10 cellular contexts compared by ENCODE assay signal in the genomic region with DNA sequence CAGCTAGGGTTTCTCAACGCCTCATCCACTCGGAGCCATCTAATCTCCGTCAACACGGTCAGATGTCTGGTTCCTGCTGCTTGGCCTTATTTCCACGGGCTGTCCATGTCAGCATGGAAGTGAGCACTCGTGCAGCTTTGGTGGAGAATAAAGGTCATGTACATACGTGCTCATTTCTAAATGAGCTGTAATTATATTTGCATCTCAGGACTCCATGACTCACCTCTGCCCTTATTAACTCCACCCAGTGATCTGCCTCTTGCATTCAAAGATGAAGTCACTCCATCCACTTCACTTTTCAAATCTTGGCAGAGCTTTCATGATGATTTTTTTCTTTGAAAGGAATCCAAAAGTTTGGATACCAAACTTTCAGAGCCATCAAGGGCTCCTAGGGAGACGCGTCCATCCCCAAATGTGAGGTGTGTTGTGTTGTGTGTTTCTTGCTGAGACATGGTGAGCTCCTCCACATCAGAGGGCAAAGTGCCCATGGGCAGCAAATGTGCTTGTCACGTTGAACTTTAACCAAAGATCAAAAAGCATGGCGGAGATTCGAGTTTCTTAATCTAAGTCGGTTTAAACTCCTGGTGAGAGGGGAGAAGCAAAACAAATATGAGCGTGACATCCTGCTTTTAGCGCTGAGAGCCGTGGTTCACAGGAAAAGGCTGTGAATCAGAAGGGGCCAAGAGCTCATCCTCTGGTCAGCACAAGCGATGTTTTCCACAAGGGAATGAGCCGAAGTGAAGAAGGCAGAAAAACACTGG.
DNase-seq lines count a peak whose midpoint lies in the region; ATAC-seq, FAIRE-seq and TF ChIP-seq lines count a peak whose summit lies in the region.
"Had no signal": no experiment of that assay in that cellular context is flagged by ENCODE, and none has a peak within 500 bp of the region (broad histone marks: within the 10 kb centered on the region; RNA-seq: fewer than 3 reads in every experiment).

No MANE protein-coding gene starts in this region.

- H3K4me2 ChIP-seq in K562 (ENCODE audit: insufficient read depth, low read length) (no peak overlapping the region), MM.1S (ENCODE audit: low read depth, low read length) (no peak overlapping the region)
- H3K4me2 ChIP-seq: KMS-11 had no signal

- H2AFZ ChIP-seq in K562 (ENCODE audit: low read depth, low read length), result no peak overlapping the region
- no peak overlapping the region for H2AFZ ChIP-seq in MM.1S (ENCODE audit: low read length)

- DNase-seq in ACHN, result peak; percentile 59
- DNase-seq in H54 (ENCODE audit: insufficient read length, low spot score), result no peak
- DNase-seq in K562 (ENCODE audit: extremely low read depth in 1 of 4, low spot score in 3 of 4), result no peak
- DNase-seq in right lobe of liver, result peak; percentile 50 to 78 (median 67)
- no peak for DNase-seq in 8988T
- DNase-seq in cerebellar nuclear complex (lab: John Stamatoyannopoulos, UW), result no peak
- no peak for DNase-seq in MM.1S
- DNase-seq: anterior cingulate cortex had no signal

- TF ChIP-seq CTCF in K562 (IDR thresholded peaks at IDR 0.05 in 2 of 3, conservative IDR thresholded peaks at IDR 0.05 in 1 of 3; ENCODE audit: insufficient read depth in 2 of 3, low read depth in 1 of 3, low read length in 3 of 3), result no peak
- no peak for TF ChIP-seq CTCF in right lobe of liver (IDR thresholded peaks at IDR 0.05)
- no peak for TF ChIP-seq CTCF in MM.1S (IDR thresholded peaks at IDR 0.05; ENCODE audit: low read length)

- in situ Hi-C loops in ACHN (cut with HindIII; ENCODE audit: low pct_ligation_motif_present, low pct_unique_long_range_greater_than_20kb, low sequenced_read_pairs) (no loop called here), K562 (cut with MboI) (no loop called here)

- H3K9me3 ChIP-seq in K562 (replicated peaks; ENCODE audit: control insufficient read depth, insufficient read depth, low read depth, low read length), result no peaks in the 10 kb centered on the region
- no peaks in the 10 kb centered on the region for H3K9me3 ChIP-seq in right lobe of liver
- H3K9me3 ChIP-seq in MM.1S (replicated peaks; ENCODE audit: insufficient read depth, low read length), result no peaks in the 10 kb centered on the region

- BruUV-seq in K562 (replicated peaks; lab: Mats Ljungman, UMichigan), result no TSS peak

- FAIRE-seq in H54 (lab: Jason Lieb, UNC), result peak; percentile 57
- no peak for FAIRE-seq in K562 (lab: Jason Lieb, UNC)

- TF ChIP-seq POLR2A in H54 (IDR thresholded peaks at IDR 0.05; ENCODE audit: low read depth, low read length) (no peak), K562 (conservative IDR thresholded peaks at IDR 0.05) (no peak), right lobe of liver (IDR thresholded peaks at IDR 0.05) (peak; percentile 36)

- CTCF ChIA-PET in K562 (lab: Yijun Ruan, JAX; ENCODE audit: low intra/inter-chr PET ratio), result no interaction called here

- H3K4me3 ChIP-seq in K562, result no peak overlapping the region
- peak overlapping the region in 2 of 3 donors; percentile 6 to 13 for H3K4me3 ChIP-seq in right lobe of liver
- H3K4me3 ChIP-seq in MM.1S (ENCODE audit: low read length), result no peak overlapping the region

- WGBS in K562 (ENCODE audit: insufficient coverage, low coverage, missing lambda C conversion rate), result under 1% methylated on average over 18 of the region's 18 CpGs
- WGBS in right lobe of liver (ENCODE audit: insufficient coverage, low coverage, low lambda C conversion rate, missing lambda C conversion rate), result 27% methylated on average over 15 of the region's 18 CpGs

- TF ChIP-seq RAD21 in K562 (CRISPR knock-in tag; conservative IDR thresholded peaks at IDR 0.05 in 1 of 2, IDR thresholded peaks at IDR 0.05 in 1 of 2), result no peak

- no peaks in the 10 kb centered on the region for H3F3A ChIP-seq in MM.1S (ENCODE audit: insufficient read depth, low read length)

- H3K27ac ChIP-seq in K562 (ENCODE audit: extremely low read depth, low read depth, low read length) (no peak overlapping the region), right lobe of liver (peak overlapping the region; percentile 71 to 82 (median 80)), MM.1S (ENCODE audit: low read length) (no peak overlapping the region)
- H3K27ac ChIP-seq: KMS-11 had no signal

- intact Hi-C loops in K562 (cut with micrococcal nuclease) (no loop called here), right lobe of liver (cut with DNase I) (no loop called here)

- POLR2A ChIA-PET in K562 (lab: Yijun Ruan, JAX), result interaction anchor here (0.9 to 1.9 kb wide), 5 partner anchors 9 to 133 kb away, joined by 3 to 7 read pairs (median 5); a partner anchor contains a TSS

- TF ChIP-seq EP300 in K562 (IDR thresholded peaks at IDR 0.05; ENCODE audit: low read length), result no peak

- no peaks in the 10 kb centered on the region for H3K36me3 ChIP-seq in K562 (ENCODE audit: control insufficient read depth, insufficient read depth, low read length)
- no peaks in the 10 kb centered on the region for H3K36me3 ChIP-seq in right lobe of liver
- no peaks in the 10 kb centered on the region for H3K36me3 ChIP-seq in MM.1S (replicated peaks; ENCODE audit: insufficient read depth, low read length)

- H3K9me2 ChIP-seq in MM.1S (replicated peaks; ENCODE audit: insufficient read depth, low read length), result no peaks in the 10 kb centered on the region

- ATAC-seq in K562, result no peak
- peak; percentile 45 to 72 (median 64) for ATAC-seq in right lobe of liver
- ATAC-seq in HG02885 (IDR thresholded peaks at IDR 0.05; ENCODE audit: poor library complexity, unreplicated experiment), result no peak

- H4K20me1 ChIP-seq in K562 (replicated peaks; ENCODE audit: control insufficient read depth, insufficient read depth, low read length) (no peaks in the 10 kb centered on the region), MM.1S (ENCODE audit: insufficient read depth, low read length) (no peaks in the 10 kb centered on the region)

- H3K9me1 ChIP-seq in K562 (ENCODE audit: control insufficient read depth, insufficient read depth, low read length), result no peaks in the 10 kb centered on the region

- H3K27me3 ChIP-seq in K562 (ENCODE audit: control insufficient read depth in 2 of 2, insufficient read depth in 2 of 2, low read length in 2 of 2), result peaks cover 40 to 51% of the 10 kb centered on the region in 2 experiments
- no peaks in the 10 kb centered on the region for H3K27me3 ChIP-seq in right lobe of liver
- peaks cover 66% of the 10 kb centered on the region for H3K27me3 ChIP-seq in MM.1S (replicated peaks; ENCODE audit: insufficient read depth, low read length)

- no peaks in the 10 kb centered on the region for H3K79me2 ChIP-seq in K562 (ENCODE audit: control insufficient read depth, insufficient read depth, low read length)
- no peaks in the 10 kb centered on the region for H3K79me2 ChIP-seq in MM.1S (ENCODE audit: low read length)

- H3K4me1 ChIP-seq in K562 (replicated peaks in 1 of 2; ENCODE audit: control insufficient read depth in 2 of 2, insufficient read depth in 2 of 2, low read length in 2 of 2) (no peaks in the 10 kb centered on the region; a peak in 2 of 5 replicates), right lobe of liver (peaks cover 0 to 49% (median 23%) of the 10 kb centered on the region in 4 donors), MM.1S (ENCODE audit: low read length) (no peaks in the 10 kb centered on the region)

- H3K9ac ChIP-seq in K562 (ENCODE audit: insufficient read depth in 1 of 2, low read depth in 2 of 2, low read length in 2 of 2), result no peak overlapping the region
- H3K9ac ChIP-seq in MM.1S (ENCODE audit: low read length), result no peak overlapping the region
- H3K9ac ChIP-seq: KMS-11 had no signal

TF ChIP-seq in K562, 482 proteins besides CTCF, POLR2A, EP300 and RAD21:
- TF ChIP-seq FOSL1 (tag; conservative IDR thresholded peaks at IDR 0.05) (0 out of 2 replicates have a peak, but pooled peaks have one; percentile 25), MTA2 (IDR thresholded peaks at IDR 0.05; ENCODE audit: low read depth) (no peak), EGR1 (conservative IDR thresholded peaks at IDR 0.05) (no peak), NR2C2 (CRISPR knock-in tag; IDR thresholded peaks at IDR 0.05) (no peak), NR2C2 (tag; IDR thresholded peaks at IDR 0.05) (0 out of 2 replicates have a peak, but pooled peaks have one; percentile 3), CBX2 (IDR thresholded peaks at IDR 0.05; ENCODE audit: insufficient read depth, low read length, poor library complexity, severe bottlenecking) (peak; percentile 48)
- TF ChIP-seq, protein P1, sequence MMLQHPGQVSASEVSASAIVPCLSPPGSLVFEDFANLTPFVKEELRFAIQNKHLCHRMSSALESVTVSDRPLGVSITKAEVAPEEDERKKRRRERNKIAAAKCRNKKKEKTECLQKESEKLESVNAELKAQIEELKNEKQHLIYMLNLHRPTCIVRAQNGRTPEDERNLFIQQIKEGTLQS (IDR thresholded peaks at IDR 0.05), result peak; percentile 71
- TF ChIP-seq, protein P1 (CRISPR knock-in tag; conservative IDR thresholded peaks at IDR 0.05), result no peak
- TF ChIP-seq, protein P2, sequence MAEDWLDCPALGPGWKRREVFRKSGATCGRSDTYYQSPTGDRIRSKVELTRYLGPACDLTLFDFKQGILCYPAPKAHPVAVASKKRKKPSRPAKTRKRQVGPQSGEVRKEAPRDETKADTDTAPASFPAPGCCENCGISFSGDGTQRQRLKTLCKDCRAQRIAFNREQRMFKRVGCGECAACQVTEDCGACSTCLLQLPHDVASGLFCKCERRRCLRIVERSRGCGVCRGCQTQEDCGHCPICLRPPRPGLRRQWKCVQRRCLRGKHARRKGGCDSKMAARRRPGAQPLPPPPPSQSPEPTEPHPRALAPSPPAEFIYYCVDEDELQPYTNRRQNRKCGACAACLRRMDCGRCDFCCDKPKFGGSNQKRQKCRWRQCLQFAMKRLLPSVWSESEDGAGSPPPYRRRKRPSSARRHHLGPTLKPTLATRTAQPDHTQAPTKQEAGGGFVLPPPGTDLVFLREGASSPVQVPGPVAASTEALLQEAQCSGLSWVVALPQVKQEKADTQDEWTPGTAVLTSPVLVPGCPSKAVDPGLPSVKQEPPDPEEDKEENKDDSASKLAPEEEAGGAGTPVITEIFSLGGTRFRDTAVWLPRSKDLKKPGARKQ (CRISPR knock-in tag; IDR thresholded peaks at IDR 0.05), result no peak

Comparison
In these comparisons a context has a peak if more than half of its experiments do, and no peak if none do; other contexts are left out.
1. DNase-seq: peak in ACHN (single experiment) and right lobe of liver (3 of 3); none in H54 (single experiment), K562 (0 of 4), 8988T (single experiment), cerebellar nuclear complex (0 of 2) and MM.1S (single experiment).
2. ATAC-seq: peak in right lobe of liver (4 of 4); none in K562 (single experiment) and HG02885 (single experiment).
3. H3K27ac ChIP-seq: peak in right lobe of liver (3 of 3); none in K562 (single experiment) and MM.1S (single experiment).
4. H3K4me3 ChIP-seq: peak in right lobe of liver (2 of 3); none in K562 (single experiment) and MM.1S (single experiment).